In the genomic region with DNA sequence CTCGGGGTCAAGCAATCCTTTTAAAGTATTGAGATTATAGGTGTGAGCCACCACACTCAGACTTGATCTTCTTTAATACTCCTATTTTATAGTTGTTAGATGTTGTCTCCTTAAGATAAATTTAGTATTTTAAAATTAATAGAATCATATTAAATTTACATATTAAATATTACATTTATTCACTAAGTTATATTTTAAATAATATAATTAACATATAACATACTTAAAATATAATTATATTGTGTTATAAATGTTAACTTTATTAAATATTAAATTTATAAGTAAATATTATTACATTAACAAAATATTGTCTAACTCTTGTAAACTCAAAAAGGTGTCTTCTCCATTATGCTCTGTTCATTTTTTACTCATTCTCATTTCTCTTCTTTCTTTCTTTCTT, we compare ENCODE assay signal across 18 cellular contexts.
DNase-seq lines count a peak whose midpoint lies in the region; ATAC-seq and FAIRE-seq lines count a peak whose summit lies in the region.
"Had no signal": no experiment of that assay in that cellular context is flagged by ENCODE, and none has a peak within 500 bp of the region (broad histone marks: within the 10 kb centered on the region; RNA-seq: fewer than 3 reads in every experiment).

No MANE protein-coding gene starts in this region.

- H3K4me3 ChIP-seq in small intestine (ENCODE audit: low read depth in 1 of 2, low read length in 2 of 2) = no peak overlapping the region
- H3K4me3 ChIP-seq: BLaER1 had no signal

- WGBS in small intestine, 3 donors = 83 to 89% (median 88%) methylated on average over 1 of the region's 1 CpG

- DNase-seq in small intestine (no peak), NCI-H82 treated with DMSO at 0.1 percent for 48 hours (lab: John Stamatoyannopoulos, UW; ENCODE audit: unreplicated experiment) (no peak)
- DNase-seq in stimulated activated naive CD8-positive, alpha-beta T cell treated with anti-CD3 and anti-CD28 coated beads, Interleukin-15, Interleukin-2, amounts not matched to agents 100 U/mL and 50 U/mL, for 24 hours = no peak
- DNase-seq: CD4-positive, alpha-beta memory T cell; DMS153; DMS79; GF-D8; GOT3; H7; HFFc6 had no signal

- FAIRE-seq in A204.1 (lab: Jason Lieb, UNC) = peak; percentile 94
- peak; percentile 68 for FAIRE-seq in TTC549 (lab: Jason Lieb, UNC)
- FAIRE-seq in endometrium (lab: Jason Lieb, UNC) = peak; percentile 87
- FAIRE-seq in small intestine (lab: Jason Lieb, UNC) = peak; percentile 77
- FAIRE-seq: HepG2 had no signal

- no peak for ATAC-seq in stimulated activated naive CD8-positive, alpha-beta T cell treated with anti-CD3 and anti-CD28 coated beads, Interleukin-15, Interleukin-2, amounts not matched to agents 100 U/mL and 50 U/mL, for 24 hours
- ATAC-seq in GM18502 (IDR thresholded peaks at IDR 0.05; ENCODE audit: poor library complexity, unreplicated experiment) = no peak
- ATAC-seq: HCT116, HepG2 had no signal

- H3K27ac ChIP-seq in small intestine (ENCODE audit: low read depth in 1 of 2, low read length in 1 of 2) = no peak overlapping the region
- H3K27ac ChIP-seq: 22Rv1, BLaER1 had no signal

- H3K4me1 ChIP-seq in small intestine (ENCODE audit: control insufficient read depth in 2 of 2, insufficient read depth in 1 of 2, low read depth in 1 of 2, low read length in 1 of 2) = no peaks in the 10 kb centered on the region
- H3K4me1 ChIP-seq: BLaER1 had no signal

- no peaks in the 10 kb centered on the region for H3K36me3 ChIP-seq in small intestine (ENCODE audit: control insufficient read depth in 2 of 2, insufficient read depth in 2 of 2, low read length in 2 of 2)
- H3K36me3 ChIP-seq: BLaER1 had no signal

- no peaks in the 10 kb centered on the region for H3K9me3 ChIP-seq in small intestine (ENCODE audit: control insufficient read depth, low read depth)
- H3K9me3 ChIP-seq: BLaER1 had no signal

- no peaks in the 10 kb centered on the region for H3K27me3 ChIP-seq in small intestine (ENCODE audit: control insufficient read depth in 2 of 2, insufficient read depth in 2 of 2, low read length in 2 of 2)
- H3K27me3 ChIP-seq: BLaER1 had no signal
